ENCODE assay signal across 14 cellular contexts in the genomic region with DNA sequence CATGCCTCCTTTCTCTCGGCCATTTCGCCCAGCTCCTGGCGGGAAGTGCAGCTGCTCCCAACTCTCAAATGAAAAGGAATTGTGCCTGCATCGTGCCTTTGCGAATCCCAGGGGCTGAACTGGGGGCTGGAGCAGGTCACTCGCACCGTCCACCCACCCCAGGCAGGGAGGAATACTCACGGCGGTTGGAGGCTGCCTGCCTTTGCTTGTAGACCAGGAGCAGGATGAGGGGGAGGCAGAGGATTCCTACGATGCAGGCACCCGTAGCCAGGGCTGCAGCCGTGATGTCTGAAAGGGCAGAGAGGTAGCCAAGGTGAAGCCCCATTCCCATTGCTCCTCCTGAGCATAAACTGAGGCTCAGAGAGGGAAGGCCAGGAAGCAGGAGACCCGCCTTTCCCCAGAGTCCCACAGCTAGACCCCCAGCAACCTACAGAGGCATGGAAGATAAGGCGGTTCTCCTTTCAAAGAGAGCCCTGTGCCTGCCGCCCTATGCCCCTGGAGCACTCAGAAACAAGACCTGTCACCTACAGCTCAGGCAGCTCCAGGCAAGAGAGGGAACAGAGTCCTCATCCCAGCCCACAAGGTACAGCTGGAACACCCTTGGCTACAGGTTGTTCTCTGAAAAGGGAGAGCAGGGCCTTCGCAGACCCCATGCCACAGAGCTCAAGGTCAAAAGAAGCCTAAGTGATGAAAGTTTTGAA. TPM values are rescaled to one million over a fixed set of nuclear protein-coding genes. Genes with fewer than 3 reads are reported as not detected.
DNase-seq lines count a peak whose midpoint lies in the region; ATAC-seq and TF ChIP-seq lines count a peak whose summit lies in the region.
"Had no signal": no experiment of that assay in that cellular context is flagged by ENCODE, and none has a peak within 500 bp of the region (broad histone marks: within the 10 kb centered on the region; RNA-seq: fewer than 3 reads in every experiment).

No MANE protein-coding gene starts in this region.

- no peaks in the 10 kb centered on the region for H3K27me3 Mint-ChIP-seq in activated naive CD8-positive, alpha-beta T cell treated with anti-CD3 and anti-CD28 coated beads, Interleukin-2, amount 50 U/mL, for 24 hours

- H3K4me3 ChIP-seq in left ventricle myocardium inferior: no peak overlapping the region
- no peak overlapping the region for H3K4me3 ChIP-seq in right atrium auricular region
- H3K4me3 ChIP-seq in muscle layer of duodenum (ENCODE audit: low read depth in 1 of 2, low read length in 2 of 2): no peak overlapping the region
- H3K4me3 ChIP-seq in urinary bladder (ENCODE audit: low read depth, low read length): no peak overlapping the region
- no peak overlapping the region for H3K4me3 ChIP-seq in BE2C (ENCODE audit: low read depth, low read length)

- H3K4me3 Mint-ChIP-seq in activated naive CD8-positive, alpha-beta T cell treated with anti-CD3 and anti-CD28 coated beads, Interleukin-2, amount 50 U/mL, for 24 hours: no peak overlapping the region

- H3K27ac ChIP-seq in left ventricle myocardium inferior (replicated peaks) (peak overlapping the region; percentile 60), right atrium auricular region (no peak overlapping the region), muscle layer of duodenum (ENCODE audit: low read length) (peak overlapping the region; percentile 29), urinary bladder (ENCODE audit: low read depth) (peak overlapping the region; percentile 24)

- ATAC-seq in activated naive CD8-positive, alpha-beta T cell treated with anti-CD3 and anti-CD28 coated beads, Interleukin-2, amount 50 U/mL, for 24 hours: no peak

- no peaks in the 10 kb centered on the region for H3K9me3 Mint-ChIP-seq in activated naive CD8-positive, alpha-beta T cell treated with anti-CD3 and anti-CD28 coated beads, Interleukin-2, amount 50 U/mL, for 24 hours
- H3K9me3 Mint-ChIP-seq: T-helper 2 cell treated with Interferon-gamma antibody and Interleukin-4, amounts not matched to agents 5 μg/mL and 100 μg/mL, for 36 hours had no signal

- DNase-seq in left ventricle myocardium inferior: no peak
- DNase-seq in right atrium auricular region (ENCODE audit: low spot score): no peak
- no peak for DNase-seq in activated naive CD8-positive, alpha-beta T cell treated with anti-CD3 and anti-CD28 coated beads, Interleukin-2, amount 50 U/mL, for 24 hours
- DNase-seq in BE2C: no peak
- no peak for DNase-seq in stimulated activated CD4-positive, alpha-beta T cell treated with anti-CD3 and anti-CD28 coated beads, Interleukin-4, amount 100 ng/mL, for 1 hour
- DNase-seq in activated CD8-positive, alpha-beta memory T cell treated with anti-CD3 and anti-CD28 coated beads for 24 hours: no peak
- DNase-seq: activated naive CD4-positive, alpha-beta T cell treated with anti-CD3 and anti-CD28 coated beads, Interleukin-2, amount 50 U/mL, for 16 hours; NCI-H2107; NCI-H774 had no signal

- peaks cover 87% of the 10 kb centered on the region for H3K4me1 Mint-ChIP-seq in activated naive CD8-positive, alpha-beta T cell treated with anti-CD3 and anti-CD28 coated beads, Interleukin-2, amount 50 U/mL, for 24 hours

- H3K4me1 ChIP-seq in left ventricle myocardium inferior: peaks cover 86% of the 10 kb centered on the region
- H3K4me1 ChIP-seq in right atrium auricular region: peaks cover 0 to 62% of the 10 kb centered on the region in 2 donors
- H3K4me1 ChIP-seq in muscle layer of duodenum (ENCODE audit: control insufficient read depth in 1 of 2, insufficient read depth in 2 of 2, low read length in 2 of 2): peaks cover 18 to 30% of the 10 kb centered on the region in 2 donors
- H3K4me1 ChIP-seq in urinary bladder (ENCODE audit: insufficient read depth): peaks cover under 1% of the 10 kb centered on the region
- H3K4me1 ChIP-seq in BE2C: no peaks in the 10 kb centered on the region

- H3K36me3 ChIP-seq in left ventricle myocardium inferior (peaks cover 86% of the 10 kb centered on the region), right atrium auricular region (peaks cover 39% of the 10 kb centered on the region), muscle layer of duodenum (ENCODE audit: control insufficient read depth in 1 of 2, insufficient read depth in 2 of 2, low read length in 2 of 2) (peaks cover 38 to 47% of the 10 kb centered on the region in 2 donors), urinary bladder (ENCODE audit: insufficient read depth) (no peaks in the 10 kb centered on the region), BE2C (no peaks in the 10 kb centered on the region)

- WGBS in urinary bladder: 93% methylated on average over 16 of the region's 16 CpGs

- intact Hi-C loops in left ventricle myocardium inferior (cut with micrococcal nuclease): no loop called here

- no peak for TF ChIP-seq CTCF in left ventricle myocardium inferior (IDR thresholded peaks at IDR 0.05; ENCODE audit: borderline replicate concordance)
- TF ChIP-seq CTCF in right atrium auricular region (IDR thresholded peaks at IDR 0.05): no peak
- TF ChIP-seq CTCF in BE2C (IDR thresholded peaks at IDR 0.05; ENCODE audit: low read depth, low read length): no peak

- no peaks in the 10 kb centered on the region for H3K9me3 ChIP-seq in left ventricle myocardium inferior (replicated peaks)
- no peaks in the 10 kb centered on the region for H3K9me3 ChIP-seq in right atrium auricular region
- no peaks in the 10 kb centered on the region for H3K9me3 ChIP-seq in muscle layer of duodenum (ENCODE audit: control insufficient read depth in 1 of 2, low read length in 2 of 2)
- H3K9me3 ChIP-seq in BE2C: no peaks in the 10 kb centered on the region

- H3K27ac Mint-ChIP-seq in activated naive CD8-positive, alpha-beta T cell treated with anti-CD3 and anti-CD28 coated beads, Interleukin-2, amount 50 U/mL, for 24 hours: peak overlapping the region; percentile 78

- peaks cover 55% of the 10 kb centered on the region for H3K36me3 Mint-ChIP-seq in activated naive CD8-positive, alpha-beta T cell treated with anti-CD3 and anti-CD28 coated beads, Interleukin-2, amount 50 U/mL, for 24 hours (ENCODE audit: low read depth)

- H3K27me3 ChIP-seq in left ventricle myocardium inferior (ENCODE audit: low read depth) (no peaks in the 10 kb centered on the region), right atrium auricular region (no peaks in the 10 kb centered on the region), muscle layer of duodenum (ENCODE audit: low read depth, low read length) (no peaks in the 10 kb centered on the region), BE2C (no peaks in the 10 kb centered on the region)

RNA-seq across cellular contexts. Expression of gene VSIR, which starts 18.0 kb away (rescaled TPM):
- total RNA-seq in left ventricle myocardium inferior (104 TPM), right atrium auricular region (10 to 100 TPM; 36.1 to 56.0 TPM), urinary bladder (24.9 TPM)
- polyA plus RNA-seq in urinary bladder: 59.6 TPM
- polyA plus RNA-seq in BE2C (2012; ENCODE audit: insufficient read depth, insufficient read length, low read depth): 2.5 TPM

RNA-seq across cellular contexts. Expression of gene C10orf105, which starts 35.8 kb away (rescaled TPM):
- total RNA-seq in left ventricle myocardium inferior (0.05 TPM), right atrium auricular region (1 to 10 TPM in 1 of 2 donors, not detected in 1; 1.3 TPM), urinary bladder (0.26 TPM)
- polyA plus RNA-seq in urinary bladder: 0.11 TPM
- not detected for polyA plus RNA-seq in BE2C (2012; ENCODE audit: insufficient read depth, insufficient read length, low read depth)
- total RNA-seq: M059J, skeletal muscle tissue had no signal

Comparison
In these comparisons a context has a peak if more than half of its experiments do, and no peak if none do; other contexts are left out.
1. H3K27ac ChIP-seq: peak in left ventricle myocardium inferior (single experiment), muscle layer of duodenum (single experiment) and urinary bladder (single experiment); none in right atrium auricular region (0 of 2).